ENCODE assay signal across 2 cellular contexts in genomic region chr17:42421479-42422332, GRCh38.
TF ChIP-seq lines count a peak whose summit lies in the region.

No MANE protein-coding gene starts in this region.

TF ChIP-seq in SK-N-SH, 30 proteins besides CTCF, POLR2A, EP300 and RAD21:
- TF ChIP-seq TCF12 (IDR thresholded peaks at IDR 0.05): peak; percentile 25; the same call in 1 of the 2 replicates
- no peak for TF ChIP-seq MXI1 (IDR thresholded peaks at IDR 0.05; ENCODE audit: low read depth, low read length)
- TF ChIP-seq JUND (IDR thresholded peaks at IDR 0.05): peak; percentile 4; the same call in 1 of the 2 replicates
- TF ChIP-seq MAX (IDR thresholded peaks at IDR 0.05; ENCODE audit: low read depth): 0 out of 2 replicates have a peak, but pooled peaks have one; percentile 40
- TF ChIP-seq FOSL2 (IDR thresholded peaks at IDR 0.05; ENCODE audit: borderline replicate concordance, low read depth): peak; percentile 55; the same call in 1 of the 2 replicates
- TF ChIP-seq IRF3 (IDR thresholded peaks at IDR 0.05; ENCODE audit: low read depth, low read length): no peak
- no peak for TF ChIP-seq RCOR1 (IDR thresholded peaks at IDR 0.05; ENCODE audit: low read length)
- no peak; the same call in 1 of the 2 replicates for TF ChIP-seq SIN3A (IDR thresholded peaks at IDR 0.05; ENCODE audit: borderline replicate concordance, low read depth, low read length)
- TF ChIP-seq GABPA (IDR thresholded peaks at IDR 0.05; ENCODE audit: low read depth): no peak
- TF ChIP-seq FOXM1 (IDR thresholded peaks at IDR 0.05; ENCODE audit: low read depth): no peak
- TF ChIP-seq TEAD4 (IDR thresholded peaks at IDR 0.05; ENCODE audit: borderline replicate concordance, insufficient read depth): peak; percentile 68; the same call in 1 of the 2 replicates
- no peak for TF ChIP-seq FOXJ3 (CRISPR knock-in tag; IDR thresholded peaks at IDR 0.05)
- TF ChIP-seq USF2 (IDR thresholded peaks at IDR 0.05; ENCODE audit: borderline replicate concordance, low read depth, low read length): no peak
- no peak for TF ChIP-seq ELF1 (IDR thresholded peaks at IDR 0.05)
- no peak for TF ChIP-seq USF1 (IDR thresholded peaks at IDR 0.05; ENCODE audit: borderline replicate concordance, low read depth)
- no peak for TF ChIP-seq PBX3 (IDR thresholded peaks at IDR 0.05)
- 0 out of 2 replicates have a peak, but pooled peaks have one; percentile 14 for TF ChIP-seq REST (IDR thresholded peaks at IDR 0.05; ENCODE audit: low read depth, low read length)
- no peak for TF ChIP-seq GATA2 (CRISPR knock-in tag; IDR thresholded peaks at IDR 0.05)
- no peak for TF ChIP-seq RXRA (IDR thresholded peaks at IDR 0.05; ENCODE audit: borderline replicate concordance, low read depth)
- TF ChIP-seq YY1 (IDR thresholded peaks at IDR 0.05; ENCODE audit: low read depth): 0 out of 2 replicates have a peak, but pooled peaks have one; percentile 27
- TF ChIP-seq NFIC (IDR thresholded peaks at IDR 0.05; ENCODE audit: borderline replicate concordance): peak; percentile 38; the same call in 1 of the 2 replicates
- no peak for TF ChIP-seq POLR2AphosphoS5 (IDR thresholded peaks at IDR 0.05; ENCODE audit: low read depth, low read length)
- no peak for TF ChIP-seq NRF1 (IDR thresholded peaks at IDR 0.05; ENCODE audit: low read depth, low read length)
- no peak; the same call in 1 of the 2 replicates for TF ChIP-seq MEF2A (IDR thresholded peaks at IDR 0.05; ENCODE audit: borderline replicate concordance, low read depth)
- no peak for TF ChIP-seq EZH2phosphoT487 (IDR thresholded peaks at IDR 0.05; ENCODE audit: borderline replicate concordance, low read depth)

TF ChIP-seq in endothelial cell of umbilical vein, 7 proteins besides CTCF, POLR2A, EP300 and RAD21:
- TF ChIP-seq JUN (IDR thresholded peaks at IDR 0.05; ENCODE audit: borderline replicate concordance, insufficient read depth, insufficient read length, low read depth): no peak
- peak; percentile 85 for TF ChIP-seq POLR2AphosphoS5 (IDR thresholded peaks at IDR 0.05; ENCODE audit: insufficient read depth, low read depth, low read length)
